ENCODE assay signal across 20 cellular contexts in the genomic region with DNA sequence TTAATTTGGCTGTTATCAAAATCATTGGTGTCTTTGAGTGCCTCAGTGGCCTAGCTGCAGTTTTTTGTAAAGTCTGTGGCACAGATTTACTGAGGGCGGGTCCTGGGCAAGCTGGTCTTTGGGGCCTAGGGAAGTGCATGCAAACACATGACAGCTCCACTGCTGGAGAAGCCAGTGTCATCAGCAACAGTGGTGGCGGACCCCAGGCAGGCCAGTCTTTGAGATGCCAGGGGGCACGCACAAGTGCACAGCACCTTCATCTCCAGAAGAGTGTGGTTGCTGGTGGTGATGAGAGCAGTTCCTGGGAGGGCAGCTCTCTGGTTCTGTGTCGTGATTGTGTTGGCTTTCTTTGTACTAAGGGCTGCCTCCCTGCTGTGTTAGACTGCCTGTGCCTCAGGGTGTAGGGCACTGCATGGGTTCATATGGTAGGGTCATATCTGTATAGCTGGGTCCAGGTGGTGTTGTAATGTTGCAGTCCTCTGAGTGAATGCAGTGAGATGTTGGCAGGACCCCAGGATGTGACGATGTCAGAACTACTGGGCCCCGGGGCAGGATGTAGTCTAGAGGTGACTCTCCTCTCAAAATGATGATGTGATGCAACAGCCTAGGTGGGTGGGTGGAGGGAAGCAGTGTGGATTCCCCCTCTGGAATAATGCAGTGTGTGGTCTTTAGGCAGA.
DNase-seq lines count a peak whose midpoint lies in the region; ATAC-seq and TF ChIP-seq lines count a peak whose summit lies in the region.
"Had no signal": no experiment of that assay in that cellular context is flagged by ENCODE, and none has a peak within 500 bp of the region (broad histone marks: within the 10 kb centered on the region; RNA-seq: fewer than 3 reads in every experiment).

No MANE protein-coding gene starts in this region.

- H3K9me2 ChIP-seq in Karpas-422 (replicated peaks; ENCODE audit: insufficient read depth, low read length), result no peaks in the 10 kb centered on the region

- ATAC-seq in aorta (ENCODE audit: low FRiP score) (peak; percentile 15), GM18511 (IDR thresholded peaks at IDR 0.05; ENCODE audit: unreplicated experiment) (no peak), GM21381 (IDR thresholded peaks at IDR 0.05; ENCODE audit: unreplicated experiment) (no peak)
- ATAC-seq: SK-N-SH treated with all-trans-retinoic acid at 6 μM for 48 hours had no signal

- no peaks in the 10 kb centered on the region for H4K20me1 ChIP-seq in Karpas-422 (ENCODE audit: insufficient read depth, low read depth, low read length)

- DNase-seq in H4 (ENCODE audit: low spot score), result peak; percentile 44
- peak; percentile 69 for DNase-seq in RPMI7951 (ENCODE audit: low read depth)
- peak; percentile 17 for DNase-seq in fibroblast of mammary gland (ENCODE audit: low read depth)
- peak in 1 of 2 donors; percentile 48 for DNase-seq in aorta
- DNase-seq in Karpas-422, result no peak
- DNase-seq: ACHN, AML-193, Caco-2, DMS153, H7, NCI-H1436, NCI-H2029, NCI-H2171, NCI-H446 treated with DMSO at 0.1 percent for 48 hours, NCI-H748 treated with DMSO at 0.1 percent for 48 hours, PC-9, SHP77 had no signal

- H3K4me1 ChIP-seq in aorta (ENCODE audit: control insufficient read depth in 1 of 2, insufficient read depth in 2 of 2, low read length in 2 of 2) (no peaks in the 10 kb centered on the region), Karpas-422 (ENCODE audit: low read length) (no peaks in the 10 kb centered on the region)
- H3K4me1 ChIP-seq: Caco-2 had no signal

- no peak overlapping the region for H2AFZ ChIP-seq in Karpas-422 (ENCODE audit: low read length)
- H2AFZ ChIP-seq: PC-9 had no signal

- H3K9me3 ChIP-seq in aorta (ENCODE audit: control insufficient read depth, low read length) (no peaks in the 10 kb centered on the region), Karpas-422 (ENCODE audit: low read length) (peaks cover 32% of the 10 kb centered on the region)
- H3K9me3 ChIP-seq: Caco-2 had no signal

- H3K9ac ChIP-seq in Karpas-422 (ENCODE audit: low read length), result no peak overlapping the region

- H3K4me3 ChIP-seq in fibroblast of mammary gland (ENCODE audit: control insufficient read depth, low read depth, low read length) (no peak overlapping the region), aorta (ENCODE audit: low read length in 2 of 2) (no peak overlapping the region), Karpas-422 (ENCODE audit: low read length) (no peak overlapping the region)
- H3K4me3 ChIP-seq: PC-9 had no signal

- H3K27ac ChIP-seq in aorta (ENCODE audit: low read depth in 1 of 2, low read length in 2 of 2) (no peak overlapping the region), Karpas-422 (ENCODE audit: low read length) (no peak overlapping the region)
- H3K27ac ChIP-seq: PC-9 had no signal

- 93 to 96% methylated on average over 6 of the region's 6 CpGs for WGBS in aorta, 2 donors

- H3K27me3 ChIP-seq in aorta (ENCODE audit: control insufficient read depth in 1 of 2, insufficient read depth in 2 of 2, low read length in 1 of 2) (peaks cover 0 to 1% of the 10 kb centered on the region in 2 donors), Karpas-422 (ENCODE audit: low read length) (no peaks in the 10 kb centered on the region)

- intact Hi-C loops in aorta (cut with DNase I), result no loop called here

- no peak for TF ChIP-seq CTCF in fibroblast of mammary gland (conservative IDR thresholded peaks at IDR 0.05; ENCODE audit: control insufficient read depth, insufficient read depth, low read depth, low read length)

- H3K79me2 ChIP-seq in Karpas-422 (ENCODE audit: low read length), result no peaks in the 10 kb centered on the region

- H3K36me3 ChIP-seq in aorta (ENCODE audit: control insufficient read depth in 1 of 2, insufficient read depth in 2 of 2, low read length in 1 of 2) (no peaks in the 10 kb centered on the region), Karpas-422 (ENCODE audit: insufficient read depth, low read length) (no peaks in the 10 kb centered on the region)

- H3K4me2 ChIP-seq in Karpas-422 (ENCODE audit: low read depth, low read length, poor library complexity, severe bottlenecking), result no peak overlapping the region
- H3K4me2 ChIP-seq: PC-9 had no signal
